Comparison of ENCODE assay signal across 17 cellular contexts in genomic region chr6:99185525-99185924, GRCh38.
DNase-seq lines count a peak whose midpoint lies in the region; ATAC-seq and TF ChIP-seq lines count a peak whose summit lies in the region.
"Had no signal": no experiment of that assay in that cellular context is flagged by ENCODE, and none has a peak within 500 bp of the region (broad histone marks: within the 10 kb centered on the region; RNA-seq: fewer than 3 reads in every experiment).

No MANE protein-coding gene starts in this region.

- H3K27me3 Mint-ChIP-seq in activated T-cell treated with anti-CD3 and anti-CD28 coated beads, Interleukin-2, amount 50 U/mL, for 4 hours (ENCODE audit: low read depth), result peaks cover 4% of the 10 kb centered on the region

- no peak for ATAC-seq in activated T-cell treated with anti-CD3 and anti-CD28 coated beads, Interleukin-2, amount 50 U/mL, for 4 hours
- ATAC-seq: A549 had no signal

- peaks cover 3% of the 10 kb centered on the region for H3K4me1 Mint-ChIP-seq in activated T-cell treated with anti-CD3 and anti-CD28 coated beads, Interleukin-2, amount 50 U/mL, for 4 hours (ENCODE audit: low read depth)

- H3K27ac ChIP-seq in WERI-Rb-1, result no peak overlapping the region
- H3K27ac ChIP-seq in substantia nigra (ENCODE audit: low read depth, low read length, poor library complexity, severe bottlenecking), result no peak overlapping the region
- H3K27ac ChIP-seq: A549, C4-2B, KMS-11 had no signal

- no peaks in the 10 kb centered on the region for H3K27me3 ChIP-seq in WERI-Rb-1 (ENCODE audit: insufficient read depth, low read depth, severe bottlenecking)

- DNase-seq in NCI-H2227 (lab: John Stamatoyannopoulos, UW; ENCODE audit: unreplicated experiment) (peak; percentile 4), NCI-H2227 treated with DMSO at 0.1 percent for 48 hours (lab: John Stamatoyannopoulos, UW) (no peak), D341Med (ENCODE audit: low spot score) (peak; percentile 77), NCI-H146 (lab: John Stamatoyannopoulos, UW) (peak; percentile 46), WERI-Rb-1 (peak; percentile 38), substantia nigra (lab: John Stamatoyannopoulos, UW) (no peak), HuH-7 (ENCODE audit: low spot score) (no peak)
- no peak for DNase-seq in activated T-cell treated with anti-CD3 and anti-CD28 coated beads, Interleukin-2, amount 50 U/mL, for 4 hours
- DNase-seq: DMS153, H7, NCI-H2029, NCI-H510A, OCI-M1 had no signal

- H3K36me3 ChIP-seq in WERI-Rb-1, result no peaks in the 10 kb centered on the region

- H3K4me3 Mint-ChIP-seq in activated T-cell treated with anti-CD3 and anti-CD28 coated beads, Interleukin-2, amount 50 U/mL, for 4 hours, result no peak overlapping the region
- H3K4me3 Mint-ChIP-seq: T-helper 1 cell treated with Interleukin-12 subunit alpha and Interleukin-12 subunit beta and Interleukin-4 antibody, amounts not matched to agents 30 μg/mL and 1 μg/mL, for 36 hours had no signal

- no peaks in the 10 kb centered on the region for H3K9me3 ChIP-seq in WERI-Rb-1 (ENCODE audit: severe bottlenecking)
- H3K9me3 ChIP-seq: A549 had no signal

- peaks cover 10% of the 10 kb centered on the region for H3K9me3 Mint-ChIP-seq in activated T-cell treated with anti-CD3 and anti-CD28 coated beads, Interleukin-2, amount 50 U/mL, for 4 hours

- H3K36me3 Mint-ChIP-seq in activated T-cell treated with anti-CD3 and anti-CD28 coated beads, Interleukin-2, amount 50 U/mL, for 4 hours (ENCODE audit: insufficient read depth), result no peaks in the 10 kb centered on the region

- no peak overlapping the region for H3K4me3 ChIP-seq in WERI-Rb-1 (ENCODE audit: low read depth, low read length)
- H3K4me3 ChIP-seq: A549 had no signal

- no peak for TF ChIP-seq CTCF in WERI-Rb-1 (IDR thresholded peaks at IDR 0.05; ENCODE audit: low read depth, low read length)

Comparison
In these comparisons a context has a peak if more than half of its experiments do, and no peak if none do; other contexts are left out.
1. DNase-seq: peak in NCI-H2227 (single experiment), D341Med (single experiment), NCI-H146 (single experiment) and WERI-Rb-1 (single experiment); none in NCI-H2227 treated with DMSO at 0.1 percent for 48 hours (single experiment), substantia nigra (0 of 49), HuH-7 (single experiment) and activated T-cell treated with anti-CD3 and anti-CD28 coated beads, Interleukin-2, amount 50 U/mL, for 4 hours (single experiment).